8 cellular contexts compared by ENCODE assay signal in the genomic region with DNA sequence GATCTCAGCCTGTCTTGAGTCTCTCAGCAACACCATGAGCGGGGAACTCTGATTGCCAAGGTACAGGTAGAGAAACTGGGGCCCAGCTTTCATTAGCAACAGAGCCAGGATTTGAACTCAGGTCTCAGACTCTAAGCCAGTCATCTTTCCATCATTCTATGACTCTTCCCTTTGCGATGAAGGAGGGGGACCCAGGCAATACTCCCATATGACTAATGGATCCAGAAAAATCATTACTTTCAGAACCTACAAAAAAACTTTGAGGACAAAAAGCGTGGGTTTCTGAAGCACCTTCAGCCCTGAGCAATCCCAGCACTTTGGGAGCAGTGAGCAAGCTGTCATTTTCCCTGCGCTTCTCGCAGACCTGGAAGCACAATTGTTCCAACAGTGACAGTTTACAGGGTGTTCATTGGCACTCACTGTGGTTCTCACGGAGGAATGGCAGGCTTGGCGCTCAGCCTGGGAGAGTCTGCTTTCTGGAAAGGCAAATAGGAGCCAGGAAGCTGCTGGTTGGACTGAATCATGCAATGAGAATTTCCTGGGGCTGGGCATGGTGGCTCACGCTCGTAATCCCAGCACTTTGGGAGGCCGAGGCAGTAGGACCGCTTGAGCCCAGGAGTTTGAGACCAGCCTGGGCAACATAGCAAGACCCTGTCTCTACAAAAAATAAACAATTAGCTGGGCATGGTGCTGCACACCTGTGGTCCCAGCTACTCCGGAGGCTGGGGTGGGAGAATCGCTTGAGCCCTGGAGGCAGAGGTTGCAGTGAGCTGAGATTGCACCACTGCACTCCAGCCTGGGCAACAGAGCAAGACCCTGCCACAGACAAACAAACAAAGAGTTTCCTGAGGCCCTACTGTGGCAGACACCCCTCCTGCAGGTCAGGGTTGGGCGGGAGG. TPM values are rescaled to one million over a fixed set of nuclear protein-coding genes. Genes with fewer than 3 reads are reported as not detected.
DNase-seq lines count a peak whose midpoint lies in the region; ATAC-seq, FAIRE-seq and TF ChIP-seq lines count a peak whose summit lies in the region.

No MANE protein-coding gene starts in this region.

- H3K4me1 ChIP-seq in ascending aorta: peaks cover 0 to 10% of the 10 kb centered on the region in 2 donors
- peaks cover 8% of the 10 kb centered on the region for H3K4me1 ChIP-seq in keratinocyte (ENCODE audit: control insufficient read depth, extremely low read depth, insufficient read depth, low read length)
- peaks cover 11% of the 10 kb centered on the region for H3K4me1 ChIP-seq in testis

- intact Hi-C loops in ascending aorta (cut with DNase I): loop anchor here (1.0 to 5.0 kb wide), 3 partner anchors 80 to 127 kb away; no protein-coding TSS in a partner anchor
- intact Hi-C loops in testis (cut with DNase I; ENCODE audit: low total_unique reads): loop anchor here (2.0 to 5.0 kb wide), 2 partner anchors 69 to 124 kb away; no protein-coding TSS in a partner anchor

- H3K4me3 ChIP-seq in ascending aorta (no peak overlapping the region), keratinocyte (ENCODE audit: control insufficient read depth in 2 of 3, extremely low read depth in 1 of 3, insufficient read depth in 2 of 3, low read depth in 1 of 3, low read length in 3 of 3) (peak overlapping the region in 2 of 3 experiments; percentile 10 to 15), testis (no peak overlapping the region)

- peak; percentile 90 for FAIRE-seq in keratinocyte (lab: Jason Lieb, UNC)

- peak overlapping the region; percentile 72 for H3K9ac ChIP-seq in keratinocyte (ENCODE audit: control insufficient read depth, extremely low read depth, insufficient read depth, low read length)

- peak overlapping the region; percentile 81 for H2AFZ ChIP-seq in keratinocyte (ENCODE audit: control insufficient read depth, low read length)

- peak overlapping the region; percentile 95 for H3K27ac Mint-ChIP-seq in activated naive CD4-positive, alpha-beta T cell treated with anti-CD3 and anti-CD28 coated beads, Interleukin-2, amount 10 ng/mL, durations not matched to agents 7 days and 5 days

- peaks cover 75% of the 10 kb centered on the region for H3K4me1 Mint-ChIP-seq in activated naive CD4-positive, alpha-beta T cell treated with anti-CD3 and anti-CD28 coated beads, Interleukin-2, amount 10 ng/mL, durations not matched to agents 7 days and 5 days

- no peaks in the 10 kb centered on the region for H4K20me1 ChIP-seq in keratinocyte (ENCODE audit: control insufficient read depth, extremely low read depth, insufficient read depth, low read length)

- peak overlapping the region; percentile 63 for H3K4me3 Mint-ChIP-seq in activated naive CD4-positive, alpha-beta T cell treated with anti-CD3 and anti-CD28 coated beads, Interleukin-2, amount 10 ng/mL, durations not matched to agents 7 days and 5 days

- H3K9me1 ChIP-seq in keratinocyte (ENCODE audit: control insufficient read depth, extremely low read depth, insufficient read depth, low read length): no peaks in the 10 kb centered on the region

- H3K4me2 ChIP-seq in keratinocyte (ENCODE audit: control insufficient read depth, extremely low read depth, insufficient read depth, low read depth, low read length): peak overlapping the region; percentile 74

- no peak for DNase-seq in activated naive CD4-positive, alpha-beta T cell treated with anti-CD3 and anti-CD28 coated beads, Interleukin-2, amount 10 ng/mL, durations not matched to agents 7 days and 5 days
- no peak for DNase-seq in activated naive CD4-positive, alpha-beta T cell treated with anti-CD3 and anti-CD28 coated beads, Interleukin-2, amount 50 U/mL, for 16 hours
- peak; percentile 55 to 92 for DNase-seq in ascending aorta (ENCODE audit: low spot score in 2 of 2)
- peak; percentile 65 for DNase-seq in keratinocyte (ENCODE audit: low read depth, low spot score)
- DNase-seq in testis: peak; percentile 69
- no peak for DNase-seq in CD1c-positive myeloid dendritic cell (ENCODE audit: extremely low spot score)
- no peak for DNase-seq in DMS114 treated with DMSO at 0.1 percent for 48 hours (lab: John Stamatoyannopoulos, UW; ENCODE audit: unreplicated experiment)

- no peak for ATAC-seq in HG03520 (IDR thresholded peaks at IDR 0.05; ENCODE audit: unreplicated experiment)

- no peaks in the 10 kb centered on the region for H3K27me3 ChIP-seq in ascending aorta
- H3K27me3 ChIP-seq in keratinocyte (ENCODE audit: control insufficient read depth, extremely low read depth, insufficient read depth, low read length): no peaks in the 10 kb centered on the region
- H3K27me3 ChIP-seq in testis: no peaks in the 10 kb centered on the region

- H3K9me3 ChIP-seq in ascending aorta: no peaks in the 10 kb centered on the region
- no peaks in the 10 kb centered on the region for H3K9me3 ChIP-seq in keratinocyte (ENCODE audit: control insufficient read depth, low read depth, low read length)
- no peaks in the 10 kb centered on the region for H3K9me3 ChIP-seq in testis

- WGBS in testis, 2 donors: 66 to 74% methylated on average over 14 of the region's 14 CpGs

- H3K79me2 ChIP-seq in keratinocyte (ENCODE audit: control insufficient read depth, insufficient read depth, low read length): no peaks in the 10 kb centered on the region

- dilution Hi-C loops in keratinocyte (cut with MboI; ENCODE audit: extremely low pct_ligation_motif_present, low sequenced_read_pairs): no loop called here

- H3K27me3 Mint-ChIP-seq in activated naive CD4-positive, alpha-beta T cell treated with anti-CD3 and anti-CD28 coated beads, Interleukin-2, amount 10 ng/mL, durations not matched to agents 7 days and 5 days: peaks cover 5% of the 10 kb centered on the region

- CTCF ChIA-PET in activated naive CD4-positive, alpha-beta T cell treated with anti-CD3 and anti-CD28 coated beads, Interleukin-2, amount 10 ng/mL, durations not matched to agents 7 days and 5 days (lab: Charles Lee): interaction anchor here (1.4 to 11.3 kb wide), 9 partner anchors 16 to 129 kb away, joined by 3 to 208 read pairs (median 19); no protein-coding TSS in a partner anchor

- TF ChIP-seq POLR2A in testis (IDR thresholded peaks at IDR 0.05): no peak

- H3K27ac ChIP-seq in ascending aorta (peak overlapping the region; percentile 67 to 70), keratinocyte (ENCODE audit: control insufficient read depth, insufficient read depth, low read length) (peak overlapping the region; percentile 95), testis (no peak overlapping the region)

- no peaks in the 10 kb centered on the region for H3K9me3 Mint-ChIP-seq in activated naive CD4-positive, alpha-beta T cell treated with anti-CD3 and anti-CD28 coated beads, Interleukin-2, amount 10 ng/mL, durations not matched to agents 7 days and 5 days

- H3K36me3 Mint-ChIP-seq in activated naive CD4-positive, alpha-beta T cell treated with anti-CD3 and anti-CD28 coated beads, Interleukin-2, amount 10 ng/mL, durations not matched to agents 7 days and 5 days: peaks cover 3% of the 10 kb centered on the region

- TF ChIP-seq CTCF in ascending aorta (IDR thresholded peaks at IDR 0.05) (no peak), keratinocyte (optimal IDR thresholded peaks at IDR 0.05 in 1 of 3, IDR thresholded peaks at IDR 0.05 in 1 of 3, conservative IDR thresholded peaks at IDR 0.05 in 1 of 3; ENCODE audit: extremely low read depth in 1 of 3, insufficient read depth in 2 of 3, low read length in 3 of 3) (no peak), testis (IDR thresholded peaks at IDR 0.05) (no peak)

- no peaks in the 10 kb centered on the region for H3K36me3 ChIP-seq in ascending aorta
- no peaks in the 10 kb centered on the region for H3K36me3 ChIP-seq in keratinocyte (ENCODE audit: control insufficient read depth in 2 of 2, extremely low read depth in 1 of 2, insufficient read depth in 2 of 2, low read length in 2 of 2)
- H3K36me3 ChIP-seq in testis (ENCODE audit: low read depth, missing control alignments): no peaks in the 10 kb centered on the region

RNA-seq across cellular contexts. Expression of a gene that starts 40.1 kb away (rescaled TPM):
- total RNA-seq in ascending aorta (not detected), testis (1 to 10 TPM; 1.4 to 2.2 TPM)
- polyA plus RNA-seq in keratinocyte (not detected in 3 replicates), testis (ENCODE audit: insufficient read depth, low read depth, low replicate concordance) (0.75 TPM)
- polyA plus RNA-seq in keratinocyte (2011; ENCODE audit: low read depth): not detected
- polyA plus RNA-seq in keratinocyte (2011; cell fraction: cytosol; rRNA removed): not detected in 2 replicates
- not detected in 2 replicates for polyA plus RNA-seq in keratinocyte (2011; cell fraction: nucleus; rRNA removed)
- polyA plus RNA-seq in keratinocyte (2012; ENCODE audit: low replicate concordance): not detected in 2 replicates
- not detected in 3 replicates for polyA minus RNA-seq in keratinocyte
- polyA minus RNA-seq in keratinocyte (2011; cell fraction: cytosol; rRNA and poly(A)+ RNA removed): not detected
- polyA minus RNA-seq in keratinocyte (2011; cell fraction: nucleus; rRNA and poly(A)+ RNA removed): not detected in 2 replicates

RNA-seq across cellular contexts. Expression of a gene that starts 40.5 kb away (rescaled TPM):
- total RNA-seq in ascending aorta (not detected), testis (under 1 TPM in 1 of 2 donors, not detected in 1; 0.68 TPM)
- polyA plus RNA-seq in keratinocyte (not detected in 3 replicates), testis (ENCODE audit: insufficient read depth, low read depth, low replicate concordance) (not detected)
- polyA plus RNA-seq in keratinocyte (2011; ENCODE audit: low read depth): not detected
- not detected in 2 replicates for polyA plus RNA-seq in keratinocyte (2011; cell fraction: cytosol; rRNA removed)
- polyA plus RNA-seq in keratinocyte (2011; cell fraction: nucleus; rRNA removed): not detected in 2 replicates
- not detected in 2 replicates for polyA plus RNA-seq in keratinocyte (2012; ENCODE audit: low replicate concordance)
- polyA minus RNA-seq in keratinocyte: not detected in 3 replicates
- not detected for polyA minus RNA-seq in keratinocyte (2011; cell fraction: cytosol; rRNA and poly(A)+ RNA removed)
- polyA minus RNA-seq in keratinocyte (2011; cell fraction: nucleus; rRNA and poly(A)+ RNA removed): not detected in 2 replicates

Comparison
In these comparisons a context has a peak if more than half of its experiments do, and no peak if none do; other contexts are left out.
1. DNase-seq: peak in ascending aorta (2 of 2), keratinocyte (single experiment) and testis (single experiment); none in activated naive CD4-positive, alpha-beta T cell treated with anti-CD3 and anti-CD28 coated beads, Interleukin-2, amount 10 ng/mL, durations not matched to agents 7 days and 5 days (single experiment), activated naive CD4-positive, alpha-beta T cell treated with anti-CD3 and anti-CD28 coated beads, Interleukin-2, amount 50 U/mL, for 16 hours (single experiment), CD1c-positive myeloid dendritic cell (single experiment) and DMS114 treated with DMSO at 0.1 percent for 48 hours (single experiment).
2. H3K27ac ChIP-seq: peak in ascending aorta (2 of 2) and keratinocyte (single experiment); none in testis (0 of 2).
3. H3K4me3 ChIP-seq: peak in keratinocyte (2 of 3); none in ascending aorta (0 of 2) and testis (0 of 2).